ENCODE assay signal across 1 cellular context in genomic region chr12:132986001-132986884, GRCh38.
TF ChIP-seq lines count a peak whose summit lies in the region.

Gene ZNF26 (plus strand): TSS chr12:132986367. CDS start chr12:132986841, 474 bp downstream.

TF ChIP-seq in K562, 482 proteins besides CTCF, POLR2A, EP300 and RAD21 (continued from another document):
- TF ChIP-seq THAP12 (CRISPR knock-in tag; IDR thresholded peaks at IDR 0.05) = 0 out of 2 replicates have a peak, but pooled peaks have one; percentile 27
- peak; percentile 86 for TF ChIP-seq CREB3L1 (IDR thresholded peaks at IDR 0.05; ENCODE audit: borderline replicate concordance, low read depth)
- TF ChIP-seq DIDO1 (tag; IDR thresholded peaks at IDR 0.05; ENCODE audit: low read depth) = peak; percentile 97
- no peak for TF ChIP-seq CUX1 (CRISPR knock-in tag; IDR thresholded peaks at IDR 0.05)
- no peak for TF ChIP-seq GTF2A2 (tag; IDR thresholded peaks at IDR 0.05)
- TF ChIP-seq POU5F1 (IDR thresholded peaks at IDR 0.05; ENCODE audit: borderline replicate concordance, low read depth, low read length, partially characterized antibody) = peak; percentile 84
- TF ChIP-seq ELF4 (CRISPR knock-in tag; IDR thresholded peaks at IDR 0.05) = peak; percentile 67; the same call in 1 of the 2 replicates
- no peak for TF ChIP-seq NELFE (IDR thresholded peaks at IDR 0.05; ENCODE audit: insufficient read depth, insufficient read length)
- TF ChIP-seq ZNF699 (CRISPR knock-in tag; IDR thresholded peaks at IDR 0.05; ENCODE audit: insufficient replicate concordance) = no peak
- TF ChIP-seq MBD2 (IDR thresholded peaks at IDR 0.05; ENCODE audit: borderline replicate concordance, low read depth) = peak; percentile 89
